ENCODE assay signal across 10 cellular contexts in genomic region chr4:15451181-15451865, GRCh38. TPM values are rescaled to one million over a fixed set of nuclear protein-coding genes. Genes with fewer than 3 reads are reported as not detected.
DNase-seq lines count a peak whose midpoint lies in the region; ATAC-seq and TF ChIP-seq lines count a peak whose summit lies in the region.
"Had no signal": no experiment of that assay in that cellular context is flagged by ENCODE, and none has a peak within 500 bp of the region (broad histone marks: within the 10 kb centered on the region; RNA-seq: fewer than 3 reads in every experiment).

No MANE protein-coding gene starts in this region.

- no peaks in the 10 kb centered on the region for H3K9me3 ChIP-seq in heart right ventricle
- no peaks in the 10 kb centered on the region for H3K9me3 ChIP-seq in thoracic aorta
- H3K9me3 ChIP-seq in neuronal stem cell (replicated peaks in 1 of 2; ENCODE audit: control insufficient read depth in 2 of 2, insufficient read depth in 1 of 2, low read depth in 1 of 2, low read length in 2 of 2): no peaks in the 10 kb centered on the region

- H3K27ac ChIP-seq in heart right ventricle (peak overlapping the region in 6 of 10 donors; percentile 5 to 63 (median 42)), thoracic aorta (peak overlapping the region; percentile 73 to 83), neuronal stem cell (replicated peaks; ENCODE audit: low read length) (no peak overlapping the region)

- no peak overlapping the region for H2AFZ ChIP-seq in neuronal stem cell (ENCODE audit: low read length)

- H3K23ac ChIP-seq in neuronal stem cell (ENCODE audit: low read depth, low read length, poor library complexity): no peak overlapping the region

- H3K27me3 ChIP-seq in heart right ventricle (no peaks in the 10 kb centered on the region), thoracic aorta (replicated peaks; ENCODE audit: insufficient read depth) (no peaks in the 10 kb centered on the region), neuronal stem cell (ENCODE audit: control insufficient read depth in 3 of 3, insufficient read depth in 3 of 3, low read depth in 1 of 3, low read length in 3 of 3) (no peaks in the 10 kb centered on the region)

- TF ChIP-seq POLR2A in lower leg skin (IDR thresholded peaks at IDR 0.05): no peak

- in situ Hi-C loops in KBM-7 (cut with MboI; ENCODE audit: low pct_unique_long_range_greater_than_20kb, low sequenced_read_pairs): loop anchor here (25.0 kb wide), 1 partner anchor 214 kb away; no protein-coding TSS in a partner anchor

- no peak overlapping the region for H3K4me2 ChIP-seq in neuronal stem cell (ENCODE audit: insufficient read depth, low read length, poor library complexity, severe bottlenecking)

- H2BK12ac ChIP-seq in neuronal stem cell (ENCODE audit: low read length): no peak overlapping the region

- H3K4me3 ChIP-seq in WI38 (ENCODE audit: low read depth, low read length) (peak overlapping the region; percentile 16; the same call in 1 of the 2 replicates), heart right ventricle (no peak overlapping the region), thoracic aorta (no peak overlapping the region), neuronal stem cell (ENCODE audit: low read length in 2 of 2) (no peak overlapping the region), lower leg skin (ENCODE audit: low read depth, poor library complexity, severe bottlenecking) (no peak overlapping the region)

- H3K4ac ChIP-seq in neuronal stem cell (ENCODE audit: low read length): no peak overlapping the region

- no peak overlapping the region for H3K18ac ChIP-seq in neuronal stem cell (ENCODE audit: low read length)

- WGBS in heart right ventricle, 2 donors: 52 to 56% methylated on average over 1 of the region's 1 CpG
- no CpG with 5 or more reads among the region's 1 CpG for WGBS in neuronal stem cell (ENCODE audit: extremely low coverage in 2 of 2, insufficient read length in 2 of 2, insufficient replicate concordance in 1 of 2), 2 donors
- 9 to 18% methylated on average over 1 of the region's 1 CpG for whole genome bisulfite sequencing in lower leg skin, 2 donors

- peak; percentile 30 to 67 (median 53) for ATAC-seq in heart right ventricle
- ATAC-seq in thoracic aorta (ENCODE audit: insufficient number of reproducible peaks, low FRiP score, low read depth): peak; percentile 34

- no peak overlapping the region for H4K91ac ChIP-seq in neuronal stem cell (ENCODE audit: low read depth, low read length, poor library complexity)

- H3K79me1 ChIP-seq in neuronal stem cell (ENCODE audit: low read depth, low read length): no peaks in the 10 kb centered on the region

- intact Hi-C loops in heart right ventricle (cut with DNase I): loop anchor here in 2 of 10 donors (5.0 to 10.0 kb wide), 2 partner anchors 44 to 447 kb away; partner anchors contain the start of gene CPEB2 (in 1 of the 2)
- intact Hi-C loops in lower leg skin (cut with DNase I; ENCODE audit: low total_unique reads): no loop called here

- H2BK15ac ChIP-seq in neuronal stem cell (ENCODE audit: low read length): no peak overlapping the region

- no peak overlapping the region for H2BK5ac ChIP-seq in neuronal stem cell (ENCODE audit: low read length)

- no peak overlapping the region for H3K9ac ChIP-seq in neuronal stem cell (ENCODE audit: low read depth, low read length, poor library complexity)

- DNase-seq in KBM-7 (peak; percentile 65), heart right ventricle (no peak), thoracic aorta (ENCODE audit: low spot score) (no peak), NCI-H446 treated with DMSO at 0.1 percent for 48 hours (lab: John Stamatoyannopoulos, UW) (no peak), neuronal stem cell (ENCODE audit: low spot score) (no peak), lower leg skin (ENCODE audit: low spot score in 2 of 2) (no peak)
- DNase-seq in activated naive CD4-positive, alpha-beta T cell (lab: John Stamatoyannopoulos, UW): no peak
- DNase-seq: NCI-H1417 treated with DMSO at 0.1 percent for 48 hours; stimulated activated CD4-positive, alpha-beta T cell treated with anti-CD3 and anti-CD28 coated beads, Interleukin-4, amount 100 ng/mL, for 1 hour had no signal

- no peak overlapping the region for H2BK120ac ChIP-seq in neuronal stem cell (ENCODE audit: low read depth, low read length)

- H4K8ac ChIP-seq in neuronal stem cell (ENCODE audit: low read depth, low read length): no peak overlapping the region

- H3K36me3 ChIP-seq in heart right ventricle (no peaks in the 10 kb centered on the region), thoracic aorta (peaks cover 3% of the 10 kb centered on the region), neuronal stem cell (replicated peaks in 1 of 2; ENCODE audit: control insufficient read depth in 2 of 2, insufficient read depth in 2 of 2, low read length in 2 of 2) (no peaks in the 10 kb centered on the region)

- no peak for TF ChIP-seq CTCF in WI38 (IDR thresholded peaks at IDR 0.05; ENCODE audit: low read depth, low read length)
- no peak for TF ChIP-seq CTCF in heart right ventricle (IDR thresholded peaks at IDR 0.05)
- TF ChIP-seq CTCF in thoracic aorta (IDR thresholded peaks at IDR 0.05): no peak
- no peak for TF ChIP-seq CTCF in lower leg skin (IDR thresholded peaks at IDR 0.05)

- H2AK5ac ChIP-seq in neuronal stem cell (ENCODE audit: low read depth, low read length): no peak overlapping the region

- peaks cover 10 to 35% (median 21%) of the 10 kb centered on the region in 9 donors for H3K4me1 ChIP-seq in heart right ventricle
- H3K4me1 ChIP-seq in thoracic aorta (ENCODE audit: control insufficient read depth in 1 of 2, low read depth in 2 of 2): peaks cover 35 to 50% of the 10 kb centered on the region in 2 donors
- H3K4me1 ChIP-seq in neuronal stem cell (ENCODE audit: control insufficient read depth in 2 of 2, insufficient read depth in 1 of 2, low read depth in 1 of 2, low read length in 2 of 2): no peaks in the 10 kb centered on the region

- no peak overlapping the region for H3K14ac ChIP-seq in neuronal stem cell (ENCODE audit: low read length)

RNA-seq across cellular contexts. Expression of gene CC2D2A, which starts 18.4 kb away (rescaled TPM):
- total RNA-seq in heart right ventricle (10 to 100 TPM in 3 of 10 donors, 1 to 10 TPM in 7; 4.0 to 10.8 (median 8.3) TPM), thoracic aorta (10 to 100 TPM; 44.1 to 59.8 TPM), lower leg skin (1 to 10 TPM; 2.1 to 6.3 (median 3.3) TPM)
- polyA plus RNA-seq in heart right ventricle: 1 to 10 TPM; 3.2 to 5.0 TPM
- 15.1 TPM for polyA plus RNA-seq in neuronal stem cell (2013, experiment 1 of 2)
- 15.2 TPM for polyA plus RNA-seq in neuronal stem cell (2013, experiment 2 of 2)

RNA-seq across cellular contexts. Expression of gene C1QTNF7, which starts 23.5 kb away (rescaled TPM):
- 1 to 10 TPM in 8 of 10 donors, under 1 TPM in 2; 0.30 to 2.7 (median 1.5) TPM for total RNA-seq in heart right ventricle
- 1 to 10 TPM in 1 of 2 donors, under 1 TPM in 1; 0.38 to 2.3 TPM for polyA plus RNA-seq in heart right ventricle
- 10 to 100 TPM; 18.2 to 24.0 TPM for total RNA-seq in thoracic aorta
- not detected for polyA plus RNA-seq in neuronal stem cell (2013, experiment 1 of 2)
- not detected for polyA plus RNA-seq in neuronal stem cell (2013, experiment 2 of 2)
- total RNA-seq in lower leg skin: 1 to 10 TPM in 2 of 4 donors, under 1 TPM in 2; 0.80 to 9.2 (median 3.6) TPM
